Comparison of ENCODE assay signal across 34 cellular contexts in the genomic region with DNA sequence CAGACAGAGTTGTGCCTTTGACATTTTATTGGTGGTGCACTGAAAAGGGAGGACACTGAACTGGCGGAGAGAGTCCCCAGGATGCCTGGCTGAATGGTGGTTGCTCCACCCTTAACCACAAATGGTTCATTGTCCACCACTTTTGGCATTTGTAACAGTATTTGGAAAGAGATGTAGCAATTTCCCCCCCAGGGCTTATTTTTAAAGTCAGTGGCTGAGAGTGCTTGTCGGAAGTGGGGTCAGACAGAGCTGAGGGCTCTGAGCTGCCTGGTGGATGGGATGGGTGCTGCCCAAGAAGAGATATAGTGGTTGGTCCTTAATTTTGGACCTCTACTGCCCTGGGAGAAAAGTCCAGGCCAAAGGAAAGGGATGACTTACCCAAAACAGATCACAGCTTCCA. TPM values are rescaled to one million over a fixed set of nuclear protein-coding genes. Genes with fewer than 3 reads are reported as not detected.
DNase-seq lines count a peak whose midpoint lies in the region; ATAC-seq and TF ChIP-seq lines count a peak whose summit lies in the region.
"Had no signal": no experiment of that assay in that cellular context is flagged by ENCODE, and none has a peak within 500 bp of the region (broad histone marks: within the 10 kb centered on the region; RNA-seq: fewer than 3 reads in every experiment).

No MANE protein-coding gene starts in this region.

- H3K27me3 Mint-ChIP-seq in neural progenitor cell (ENCODE audit: insufficient read depth, low read depth), result no peaks in the 10 kb centered on the region

- BruUV-seq in PC-3 (replicated peaks; lab: Mats Ljungman, UMichigan), result no TSS peak

- H4K20me1 ChIP-seq in PC-3 (ENCODE audit: low read length), result no peaks in the 10 kb centered on the region
- no peaks in the 10 kb centered on the region for H4K20me1 ChIP-seq in neural progenitor cell (ENCODE audit: low read depth)

- DNase-seq in COLO829 (ENCODE audit: low spot score) (peak; percentile 21), M059J (ENCODE audit: low read depth) (peak; percentile 49), PC-3 (peak; percentile 45), foreskin melanocyte (peak; percentile 52), NCI-H1105 (lab: John Stamatoyannopoulos, UW) (no peak), neural progenitor cell (ENCODE audit: low spot score) (no peak), NCI-H2107 treated with DMSO at 0.1 percent for 48 hours (lab: John Stamatoyannopoulos, UW; ENCODE audit: unreplicated experiment) (no peak)
- DNase-seq in activated naive CD4-positive, alpha-beta T cell treated with Interleukin-2 at 50 U/mL for 16 hours, result no peak
- DNase-seq: activated CD4-positive, alpha-beta T cell treated with anti-CD3 and anti-CD28 coated beads, Interleukin-2, amount 10 ng/mL, durations not matched to agents 7 days and 5 days; activated effector memory CD4-positive, alpha-beta T cell treated with Interleukin-2 at 50 U/mL for 16 hours; activated naive CD8-positive, alpha-beta T cell treated with anti-CD3 and anti-CD28 coated beads for 36 hours; activated T-cell treated with anti-CD3 and anti-CD28 coated beads, Interleukin-2, amount 50 U/mL, for 1 hour; anterior cingulate cortex; DMS79; effector CD4-positive, alpha-beta T cell; hypothalamus; immature natural killer cell; left cardiac atrium; NCI-H1436 treated with DMSO at 0.1 percent for 48 hours; NCI-H446; NCI-H774; SHP77; substantia nigra; trophoblast cell had no signal

- H3K9me3 ChIP-seq in PC-3 (ENCODE audit: low read length) (no peaks in the 10 kb centered on the region), neural progenitor cell (ENCODE audit: low read depth) (peaks cover 9% of the 10 kb centered on the region)

- H3K9me2 ChIP-seq in PC-3 (replicated peaks; ENCODE audit: low read length), result no peaks in the 10 kb centered on the region

- intact Hi-C loops in PC-3 (cut with micrococcal nuclease), result no loop called here

- H3F3A ChIP-seq in PC-3 (ENCODE audit: low read length, unreplicated experiment) (no peaks in the 10 kb centered on the region), neural progenitor cell (ENCODE audit: low read depth) (peaks cover 6% of the 10 kb centered on the region)

- TF ChIP-seq CTCF in PC-3 (conservative IDR thresholded peaks at IDR 0.05; ENCODE audit: low read depth, low read length), result no peak
- TF ChIP-seq CTCF in neural progenitor cell (IDR thresholded peaks at IDR 0.05), result no peak

- H3K27me3 ChIP-seq in PC-3 (ENCODE audit: low read length), result peaks cover 24% of the 10 kb centered on the region
- no peaks in the 10 kb centered on the region for H3K27me3 ChIP-seq in neural progenitor cell

- no peaks in the 10 kb centered on the region for H3K36me3 Mint-ChIP-seq in neural progenitor cell

- POLR2A ChIA-PET in PC-3 (lab: Charles Lee; ENCODE audit: unreplicated experiment), result no interaction called here

- no peaks in the 10 kb centered on the region for H3K4me1 ChIP-seq in PC-3 (ENCODE audit: insufficient read depth, low read length)
- no peaks in the 10 kb centered on the region for H3K4me1 ChIP-seq in neural progenitor cell

- H2AFZ ChIP-seq in PC-3 (ENCODE audit: low read length) (no peak overlapping the region), neural progenitor cell (replicated peaks) (no peak overlapping the region)

- H3K27ac ChIP-seq in PC-3 (ENCODE audit: low read length) (no peak overlapping the region), neural progenitor cell (no peak overlapping the region)
- H3K27ac ChIP-seq: C4-2B had no signal

- no peak overlapping the region for H3K4me3 Mint-ChIP-seq in neural progenitor cell
- H3K4me3 Mint-ChIP-seq: activated CD4-positive, alpha-beta T cell treated with anti-CD3 and anti-CD28 coated beads, Interleukin-2, amount 10 ng/mL, durations not matched to agents 7 days and 5 days; activated naive CD8-positive, alpha-beta T cell treated with anti-CD3 and anti-CD28 coated beads for 36 hours; immature natural killer cell; natural killer cell treated with Interleukin-12 subunit alpha and Interleukin-12 subunit beta and Interleukin-15 and Interleukin-18, amount 100 ng/mL, for 72 hours; stimulated activated memory B cell treated with anti-CD40 and anti-IgM and Interleukin-4, amounts not matched to agents 10 μg/mL and 1 μg/mL and 100 μg/mL, for 72 hours had no signal

- ATAC-seq in PC-3, result no peak
- ATAC-seq: left cardiac atrium; natural killer cell treated with Interleukin-12 subunit alpha and Interleukin-12 subunit beta and Interleukin-15 and Interleukin-18, amount 100 ng/mL, for 72 hours; stimulated activated memory B cell treated with anti-CD40 and anti-IgM and Interleukin-4, amounts not matched to agents 10 μg/mL and 1 μg/mL and 100 μg/mL, for 72 hours had no signal

- H3K79me2 ChIP-seq in PC-3 (ENCODE audit: low read length), result no peaks in the 10 kb centered on the region
- H3K79me2 ChIP-seq in neural progenitor cell (ENCODE audit: low read depth), result no peaks in the 10 kb centered on the region

- H3K27ac Mint-ChIP-seq in neural progenitor cell, result no peak overlapping the region
- H3K27ac Mint-ChIP-seq: activated CD4-positive, alpha-beta T cell treated with anti-CD3 and anti-CD28 coated beads, Interleukin-2, amount 10 ng/mL, durations not matched to agents 7 days and 5 days; activated naive CD8-positive, alpha-beta T cell treated with anti-CD3 and anti-CD28 coated beads for 36 hours; immature natural killer cell; natural killer cell treated with Interleukin-12 subunit alpha and Interleukin-12 subunit beta and Interleukin-15 and Interleukin-18, amount 100 ng/mL, for 72 hours; stimulated activated memory B cell treated with anti-CD40 and anti-IgM and Interleukin-4, amounts not matched to agents 10 μg/mL and 1 μg/mL and 100 μg/mL, for 72 hours had no signal

- no peaks in the 10 kb centered on the region for H3K4me1 Mint-ChIP-seq in neural progenitor cell
- H3K4me1 Mint-ChIP-seq: activated CD4-positive, alpha-beta T cell treated with anti-CD3 and anti-CD28 coated beads, Interleukin-2, amount 10 ng/mL, durations not matched to agents 7 days and 5 days; immature natural killer cell; stimulated activated memory B cell treated with anti-CD40 and anti-IgM and Interleukin-4, amounts not matched to agents 10 μg/mL and 1 μg/mL and 100 μg/mL, for 72 hours had no signal

- no peak overlapping the region for H3K4me3 ChIP-seq in PC-3 (ENCODE audit: low read length)
- no peak overlapping the region for H3K4me3 ChIP-seq in neural progenitor cell
- H3K4me3 ChIP-seq: lung had no signal

- H3K36me3 ChIP-seq in PC-3 (ENCODE audit: low read depth, low read length) (no peaks in the 10 kb centered on the region), neural progenitor cell (no peaks in the 10 kb centered on the region)

- CTCF ChIA-PET in PC-3 (lab: Charles Lee), result no interaction called here

- no peak overlapping the region for H3K9ac ChIP-seq in PC-3 (ENCODE audit: low read length)
- H3K9ac ChIP-seq in neural progenitor cell, result no peak overlapping the region

- no peak overlapping the region for H3K4me2 ChIP-seq in PC-3 (ENCODE audit: low read length)
- H3K4me2 ChIP-seq in neural progenitor cell, result no peak overlapping the region

- peaks cover 30% of the 10 kb centered on the region for H3K9me3 Mint-ChIP-seq in neural progenitor cell
- H3K9me3 Mint-ChIP-seq: natural killer cell treated with Interleukin-12 subunit alpha and Interleukin-12 subunit beta and Interleukin-15 and Interleukin-18, amount 100 ng/mL, for 72 hours had no signal

RNA-seq across cellular contexts. Expression of gene FGF6, which starts 31.5 kb away (rescaled TPM):
- not detected in 2 replicates for total RNA-seq in M059J (2014; rRNA removed; shearing (Covaris generic))
- not detected in 2 replicates for total RNA-seq in PC-3 (2014; rRNA removed)
- total RNA-seq in neural progenitor cell (ENCODE audit: low replicate concordance), result not detected in 2 replicates
- total RNA-seq: activated CD4-positive, alpha-beta T cell treated with anti-CD3 and anti-CD28 coated beads, Interleukin-2, amount 10 ng/mL, durations not matched to agents 7 days and 5 days; activated naive CD8-positive, alpha-beta T cell treated with anti-CD3 and anti-CD28 coated beads for 36 hours; bronchial epithelial cell; H4; HT-29; left cardiac atrium; lung; mononuclear cell; natural killer cell treated with Interleukin-12 subunit alpha and Interleukin-12 subunit beta and Interleukin-15 and Interleukin-18, amount 100 ng/mL, for 72 hours; OCI-LY7; osteoblast had no signal

Comparison
In these comparisons a context has a peak if more than half of its experiments do, and no peak if none do; other contexts are left out.
1. DNase-seq: peak in COLO829 (single experiment), M059J (single experiment), PC-3 (single experiment) and foreskin melanocyte (single experiment); none in activated naive CD4-positive, alpha-beta T cell treated with Interleukin-2 at 50 U/mL for 16 hours (single experiment), NCI-H1105 (single experiment), neural progenitor cell (single experiment) and NCI-H2107 treated with DMSO at 0.1 percent for 48 hours (single experiment).